In the genomic region with DNA sequence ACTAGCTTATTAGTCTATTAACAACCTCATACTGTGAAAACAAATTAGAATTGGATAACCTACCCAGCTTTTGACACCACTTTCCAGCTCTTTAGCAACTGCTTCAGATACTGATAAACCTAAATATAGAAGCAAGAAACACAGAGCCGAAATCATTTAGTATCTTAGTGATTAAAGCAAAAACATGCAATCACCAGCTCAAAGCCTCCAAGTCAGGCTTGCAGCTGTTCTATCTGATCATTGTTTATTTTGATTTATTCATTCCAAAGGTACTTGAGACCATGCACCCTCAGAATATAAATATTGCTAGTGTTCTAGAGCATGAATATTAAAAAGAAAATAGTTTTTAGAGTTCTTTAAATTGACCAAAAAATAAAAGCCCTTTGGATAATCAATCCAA, we compare ENCODE assay signal across 22 cellular contexts.
DNase-seq lines count a peak whose midpoint lies in the region; ATAC-seq and TF ChIP-seq lines count a peak whose summit lies in the region.
"Had no signal": no experiment of that assay in that cellular context is flagged by ENCODE, and none has a peak within 500 bp of the region (broad histone marks: within the 10 kb centered on the region; RNA-seq: fewer than 3 reads in every experiment).

No MANE protein-coding gene starts in this region.

- TF ChIP-seq CTCF in heart left ventricle (IDR thresholded peaks at IDR 0.05) (no peak), colonic mucosa (IDR thresholded peaks at IDR 0.05) (no peak)

- H3K27me3 ChIP-seq in heart left ventricle: no peaks in the 10 kb centered on the region
- H3K27me3 ChIP-seq in colonic mucosa: no peaks in the 10 kb centered on the region
- H3K27me3 ChIP-seq: BLaER1 treated with 17β-estradiol and CSF1 and Interleukin-3, amounts not matched to agents 10 nM and 100 nM; SJCRH30 had no signal

- ATAC-seq in heart left ventricle: peak in 1 of 4 donors; percentile 49
- no peak for ATAC-seq in left cardiac atrium
- ATAC-seq: A549, HCT116, K562 had no signal

- intact Hi-C loops in heart left ventricle (cut with DNase I) (loop anchor here in 1 of 10 donors (10.0 kb wide), 1 partner anchor 116 kb away; no protein-coding TSS in a partner anchor), left cardiac atrium (cut with DNase I) (no loop called here), colonic mucosa (cut with DNase I) (no loop called here)

- H3K9me3 ChIP-seq in heart left ventricle (no peaks in the 10 kb centered on the region), colonic mucosa (no peaks in the 10 kb centered on the region)
- H3K9me3 ChIP-seq: A549; BLaER1 treated with 17β-estradiol and CSF1 and Interleukin-3, amounts not matched to agents 10 nM and 100 nM; SJCRH30 had no signal

- H3K4me1 ChIP-seq in heart left ventricle: peaks cover 0 to 59% (median 17%) of the 10 kb centered on the region in 12 donors
- H3K4me1 ChIP-seq in colonic mucosa: no peaks in the 10 kb centered on the region
- H3K4me1 ChIP-seq: A549; BLaER1 treated with 17β-estradiol and CSF1 and Interleukin-3, amounts not matched to agents 10 nM and 100 nM had no signal

- H3K36me3 ChIP-seq in heart left ventricle (no peaks in the 10 kb centered on the region), colonic mucosa (no peaks in the 10 kb centered on the region)
- H3K36me3 ChIP-seq: BLaER1 treated with 17β-estradiol and CSF1 and Interleukin-3, amounts not matched to agents 10 nM and 100 nM; SJCRH30 had no signal

- peak overlapping the region in 1 of 12 donors; percentile 12 for H3K4me3 ChIP-seq in heart left ventricle
- H3K4me3 ChIP-seq in colonic mucosa: no peak overlapping the region
- H3K4me3 ChIP-seq: A549; BLaER1 treated with 17β-estradiol and CSF1 and Interleukin-3, amounts not matched to agents 10 nM and 100 nM; GM12878; GM23248; K562; SJCRH30 had no signal

- TF ChIP-seq POLR2A in heart left ventricle (IDR thresholded peaks at IDR 0.05): no peak

- H3K27ac ChIP-seq in heart left ventricle: peak overlapping the region in 8 of 12 donors; percentile 7 to 52 (median 40)
- H3K27ac ChIP-seq in caudate nucleus (ENCODE audit: low read depth, low read length): peak overlapping the region; percentile 11
- H3K27ac ChIP-seq in colonic mucosa: no peak overlapping the region
- H3K27ac ChIP-seq: A549; BLaER1 treated with 17β-estradiol and CSF1 and Interleukin-3, amounts not matched to agents 10 nM and 100 nM; GM23248; SJCRH30 had no signal

- DNase-seq in heart left ventricle: no peak
- DNase-seq in left cardiac atrium: no peak
- no peak for DNase-seq in caudate nucleus (lab: John Stamatoyannopoulos, UW)
- DNase-seq in myocyte (ENCODE audit: low read depth): peak; percentile 57
- no peak for DNase-seq in NCI-H1048 (lab: John Stamatoyannopoulos, UW)
- no peak for DNase-seq in effector CD4-positive, alpha-beta T cell
- no peak for DNase-seq in colonic mucosa
- DNase-seq: DMS 273 treated with DMSO at 0.1 percent for 48 hours, GDM1, GM23248, MV-4-11, NCI-H1417 treated with DMSO at 0.1 percent for 48 hours, NCI-H2081, NCI-H345, NCI-H526 treated with DMSO at 0.1 percent for 48 hours, RPMI8226 had no signal

- WGBS in heart left ventricle, 4 donors: 23 to 39% (median 34%) methylated on average over 1 of the region's 1 CpG

- no peak overlapping the region for H3K9ac ChIP-seq in colonic mucosa (ENCODE audit: low read depth in 2 of 2, low read length in 2 of 2)
- H3K9ac ChIP-seq: BLaER1 treated with 17β-estradiol and CSF1 and Interleukin-3, amounts not matched to agents 10 nM and 100 nM; GM23248 had no signal
